Comparison of ENCODE assay signal across 22 cellular contexts in genomic region chr17:10757067-10757466, GRCh38. TPM values are rescaled to one million over a fixed set of nuclear protein-coding genes. Genes with fewer than 3 reads are reported as not detected.
"Had no signal": no experiment of that assay in that cellular context is flagged by ENCODE, and none has a peak within 500 bp of the region (broad histone marks: within the 10 kb centered on the region; RNA-seq: fewer than 3 reads in every experiment).

No MANE protein-coding gene starts in this region.

- H3K27ac ChIP-seq: coronary artery, foreskin keratinocyte, neural progenitor cell, WERI-Rb-1 had no signal

- H3K9ac ChIP-seq: neural progenitor cell had no signal

- H3K4me2 ChIP-seq: neural progenitor cell, smooth muscle cell had no signal

- H2AFZ ChIP-seq: neural progenitor cell had no signal

- H3K4me1 ChIP-seq: foreskin keratinocyte had no signal

- H3K36me3 ChIP-seq: neural progenitor cell, WERI-Rb-1 had no signal

- H3K4me3 ChIP-seq: coronary artery, neural progenitor cell, smooth muscle cell had no signal

- DNase-seq: activated CD4-positive, alpha-beta T cell treated with anti-CD3 and anti-CD28 coated beads for 1 hour; activated naive CD4-positive, alpha-beta T cell treated with Interleukin-2 at 50 U/mL for 16 hours; activated T-cell treated with anti-CD3 and anti-CD28 coated beads, Interleukin-2, amount 50 U/mL, for 1 hour; foreskin keratinocyte; glutamatergic neuron; hypothalamus; islet precursor cell; mammary epithelial cell; midbrain; naive thymus-derived CD4-positive, alpha-beta T cell; stimulated activated CD4-positive, alpha-beta T cell treated with anti-CD3 and anti-CD28 coated beads, Interleukin-4, amount 100 ng/mL, for 1 hour; WERI-Rb-1 had no signal

- H3K27me3 ChIP-seq: foreskin keratinocyte, neural progenitor cell had no signal

- ATAC-seq: foreskin keratinocyte; naive thymus-derived CD4-positive, alpha-beta T cell; sciatic nerve had no signal

RNA-seq across cellular contexts. Expression of gene TMEM220, which starts 27.2 kb away (rescaled TPM):
- total RNA-seq: epithelial cell of proximal tubule had no signal

RNA-seq across cellular contexts. Expression of gene TMEM238L, which starts 46.8 kb away (rescaled TPM):
- total RNA-seq: activated T-helper 2 cell treated with anti-CD3 and anti-CD28 coated beads, Interferon-gamma antibody, Interleukin-2, Interleukin-4, amounts not matched to agents 10 μg/mL and 5 μg/mL and 100 μg/mL, durations not matched to agents 14 hours and 24 hours and 36 hours; epithelial cell of proximal tubule; fibroblast of lung; foreskin keratinocyte; mammary epithelial cell; naive thymus-derived CD4-positive, alpha-beta T cell; osteocyte; pulmonary artery endothelial cell; sciatic nerve; smooth muscle cell; T-helper 2 cell treated with Interferon-gamma antibody and Interleukin-4, amounts not matched to agents 100 ng/mL and 5 ng/mL, for 36 hours had no signal
- polyA plus RNA-seq: fibroblast of lung; foreskin keratinocyte; mammary epithelial cell; naive thymus-derived CD4-positive, alpha-beta T cell; smooth muscle cell had no signal
